8 cellular contexts compared by ENCODE assay signal in genomic region chr16:79769320-79770243, GRCh38.
DNase-seq lines count a peak whose midpoint lies in the region; ATAC-seq, FAIRE-seq and TF ChIP-seq lines count a peak whose summit lies in the region.

No MANE protein-coding gene starts in this region.

- FAIRE-seq in frontal cortex (lab: Jason Lieb, UNC) = no peak

- H3K36me3 Mint-ChIP-seq in brain (no peaks in the 10 kb centered on the region), type B pancreatic cell (no peaks in the 10 kb centered on the region)

- no peaks in the 10 kb centered on the region for H3K4me1 ChIP-seq in cardiac muscle cell (ENCODE audit: low read depth)

- H3K27ac ChIP-seq in cardiac muscle cell = no peak overlapping the region

- H3K27ac Mint-ChIP-seq in brain (peak overlapping the region; percentile 96 to 98 (median 96)), type B pancreatic cell (peak overlapping the region; percentile 87)

- H3K9me3 ChIP-seq in cardiac muscle cell (ENCODE audit: low read depth) = no peaks in the 10 kb centered on the region

- H3K9me3 Mint-ChIP-seq in brain (no peaks in the 10 kb centered on the region), type B pancreatic cell (no peaks in the 10 kb centered on the region)

- H3K27me3 ChIP-seq in cardiac muscle cell = peaks cover 4% of the 10 kb centered on the region

- intact Hi-C loops in Right ventricle myocardium inferior (cut with DNase I) = loop anchor here (5.0 to 10.0 kb wide), 2 partner anchors 167 to 315 kb away; partner anchors contain the start of gene MAF

- no peak for TF ChIP-seq CTCF in cardiac muscle cell (IDR thresholded peaks at IDR 0.05; ENCODE audit: low read depth, low read length)
- no peak for TF ChIP-seq CTCF in brain (conservative IDR thresholded peaks at IDR 0.05)
- TF ChIP-seq CTCF in type B pancreatic cell (conservative IDR thresholded peaks at IDR 0.05) = no peak

- H3K4me3 Mint-ChIP-seq in brain = peak overlapping the region; percentile 87 to 95 (median 93)
- peak overlapping the region; percentile 95 for H3K4me3 Mint-ChIP-seq in type B pancreatic cell

- no peak for DNase-seq in cardiac muscle cell (ENCODE audit: low read depth in 1 of 2, low spot score in 1 of 2)
- DNase-seq in Right ventricle myocardium inferior (ENCODE audit: missing footprints) = no peak
- peak; percentile 4 for DNase-seq in medulla oblongata (ENCODE audit: extremely low spot score)
- no peak for DNase-seq in type B pancreatic cell (ENCODE audit: extremely low spot score, unreplicated experiment)
- DNase-seq in frontal cortex (ENCODE audit: low spot score in 2 of 2) = no peak
- DNase-seq in NCI-H446 treated with DMSO at 0.1 percent for 48 hours (lab: John Stamatoyannopoulos, UW) = no peak

- peak overlapping the region; percentile 49 for H3K4me3 ChIP-seq in cardiac muscle cell

- H3K27me3 Mint-ChIP-seq in brain = no peaks in the 10 kb centered on the region
- no peaks in the 10 kb centered on the region for H3K27me3 Mint-ChIP-seq in type B pancreatic cell

- no peak for ATAC-seq in Right ventricle myocardium inferior
- ATAC-seq in HG02885 (IDR thresholded peaks at IDR 0.05; ENCODE audit: poor library complexity, unreplicated experiment) = no peak

- H3K36me3 ChIP-seq in cardiac muscle cell = no peaks in the 10 kb centered on the region

- peaks cover 47% of the 10 kb centered on the region for H3K4me1 Mint-ChIP-seq in brain
- H3K4me1 Mint-ChIP-seq in type B pancreatic cell (ENCODE audit: unreplicated experiment) = peaks cover 43% of the 10 kb centered on the region
